Comparison of ENCODE assay signal across 1 cellular context in the genomic region with DNA sequence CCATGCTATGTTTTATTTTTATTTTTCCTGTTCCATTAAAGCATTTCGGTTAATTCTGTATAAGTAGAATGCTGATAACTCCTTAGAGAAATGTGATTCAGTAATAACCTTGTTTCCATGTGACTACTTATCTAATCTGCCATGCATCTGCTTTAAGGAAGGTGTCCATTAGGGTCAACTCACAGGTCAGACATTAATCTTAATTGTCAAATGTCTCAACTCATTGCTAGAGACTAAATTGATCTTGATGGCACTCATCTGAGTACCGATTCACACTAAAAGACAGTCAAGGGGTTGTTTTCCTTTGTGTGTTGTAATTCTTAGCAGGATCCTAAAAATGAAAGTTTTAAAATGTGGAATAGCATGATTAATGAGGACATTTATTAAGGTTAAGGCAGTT.
A peak's percentile ranks its signal among the peaks of the same experiment; 100 is the strongest.
TF ChIP-seq lines count a peak whose summit lies in the region.

No MANE protein-coding gene starts in this region.

TF ChIP-seq in HEK293, 187 proteins besides CTCF, POLR2A, EP300 and RAD21 (continued from another document):
- TF ChIP-seq, protein P1, sequence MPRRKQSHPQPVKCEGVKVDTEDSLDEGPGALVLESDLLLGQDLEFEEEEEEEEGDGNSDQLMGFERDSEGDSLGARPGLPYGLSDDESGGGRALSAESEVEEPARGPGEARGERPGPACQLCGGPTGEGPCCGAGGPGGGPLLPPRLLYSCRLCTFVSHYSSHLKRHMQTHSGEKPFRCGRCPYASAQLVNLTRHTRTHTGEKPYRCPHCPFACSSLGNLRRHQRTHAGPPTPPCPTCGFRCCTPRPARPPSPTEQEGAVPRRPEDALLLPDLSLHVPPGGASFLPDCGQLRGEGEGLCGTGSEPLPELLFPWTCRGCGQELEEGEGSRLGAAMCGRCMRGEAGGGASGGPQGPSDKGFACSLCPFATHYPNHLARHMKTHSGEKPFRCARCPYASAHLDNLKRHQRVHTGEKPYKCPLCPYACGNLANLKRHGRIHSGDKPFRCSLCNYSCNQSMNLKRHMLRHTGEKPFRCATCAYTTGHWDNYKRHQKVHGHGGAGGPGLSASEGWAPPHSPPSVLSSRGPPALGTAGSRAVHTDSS (tag by site-specific recombination; IDR thresholded peaks at IDR 0.05), result no peak
- TF ChIP-seq ZNF157 (tag by site-specific recombination; IDR thresholded peaks at IDR 0.05) (no peak), ZBTB17 (tag by site-specific recombination; IDR thresholded peaks at IDR 0.05) (0 out of 2 replicates have a peak, but pooled peaks have one; percentile 26), ZNF211 (tag by site-specific recombination; IDR thresholded peaks at IDR 0.05; ENCODE audit: low read depth) (no peak)
- TF ChIP-seq, protein P2, sequence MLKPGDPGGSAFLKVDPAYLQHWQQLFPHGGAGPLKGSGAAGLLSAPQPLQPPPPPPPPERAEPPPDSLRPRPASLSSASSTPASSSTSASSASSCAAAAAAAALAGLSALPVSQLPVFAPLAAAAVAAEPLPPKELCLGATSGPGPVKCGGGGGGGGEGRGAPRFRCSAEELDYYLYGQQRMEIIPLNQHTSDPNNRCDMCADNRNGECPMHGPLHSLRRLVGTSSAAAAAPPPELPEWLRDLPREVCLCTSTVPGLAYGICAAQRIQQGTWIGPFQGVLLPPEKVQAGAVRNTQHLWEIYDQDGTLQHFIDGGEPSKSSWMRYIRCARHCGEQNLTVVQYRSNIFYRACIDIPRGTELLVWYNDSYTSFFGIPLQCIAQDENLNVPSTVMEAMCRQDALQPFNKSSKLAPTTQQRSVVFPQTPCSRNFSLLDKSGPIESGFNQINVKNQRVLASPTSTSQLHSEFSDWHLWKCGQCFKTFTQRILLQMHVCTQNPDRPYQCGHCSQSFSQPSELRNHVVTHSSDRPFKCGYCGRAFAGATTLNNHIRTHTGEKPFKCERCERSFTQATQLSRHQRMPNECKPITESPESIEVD (tag by site-specific recombination; IDR thresholded peaks at IDR 0.05), result 0 out of 2 replicates have a peak, but pooled peaks have one; percentile 11
